27 cellular contexts compared by ENCODE assay signal in the genomic region with DNA sequence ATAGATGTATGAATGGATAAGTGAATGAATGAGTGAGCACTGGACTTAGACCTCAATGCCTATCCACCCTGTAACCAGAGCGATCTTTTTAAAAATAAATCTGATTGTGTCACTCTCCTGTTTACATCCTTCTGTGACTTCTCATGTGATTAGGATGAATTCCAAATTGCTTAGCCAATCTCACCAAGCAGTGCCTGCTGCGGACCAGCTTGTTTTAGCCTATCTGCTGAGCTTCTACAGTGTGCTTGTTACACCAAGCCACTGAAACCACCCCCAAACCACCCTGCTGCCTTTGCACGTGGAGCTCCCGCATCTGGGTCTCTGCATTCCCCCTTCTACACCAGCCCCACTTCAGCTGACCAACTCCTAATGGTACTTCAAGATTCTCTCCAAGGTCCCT.
"Had no signal": no experiment of that assay in that cellular context is flagged by ENCODE, and none has a peak within 500 bp of the region (broad histone marks: within the 10 kb centered on the region; RNA-seq: fewer than 3 reads in every experiment).

No MANE protein-coding gene starts in this region.

- H3K9me3 Mint-ChIP-seq: activated CD4-positive, alpha-beta T cell treated with anti-CD3 and anti-CD28 coated beads, Interleukin-2, amount 10 ng/mL, durations not matched to agents 24 days and 14 days; activated CD8-positive, alpha-beta T cell treated with anti-CD3 and anti-CD28 coated beads for 36 hours; activated naive CD4-positive, alpha-beta T cell treated with anti-CD3 and anti-CD28 coated beads, Interleukin-2, amount 50 U/mL, for 24 hours; activated T-cell treated with anti-CD3 and anti-CD28 coated beads, Interleukin-2, amount 50 U/mL, for 72 hours; activated T-helper 17 cell treated with anti-CD3 and anti-CD28 coated beads, Interleukin-2, amount 50 U/mL, for 72 hours had no signal

- H3K9me3 ChIP-seq: adrenal gland, SJCRH30 had no signal

- DNase-seq: activated CD4-positive, alpha-beta T cell treated with anti-CD3 and anti-CD28 coated beads, Interleukin-2, amount 10 ng/mL, durations not matched to agents 24 days and 14 days; activated CD4-positive, alpha-beta T cell treated with anti-CD3 and anti-CD28 coated beads, Interleukin-2, amount 50 U/mL, for 4 hours; activated CD4-positive, CD25-positive, alpha-beta regulatory T cell; activated CD8-positive, alpha-beta T cell treated with anti-CD3 and anti-CD28 coated beads for 36 hours; activated effector memory CD4-positive, alpha-beta T cell treated with anti-CD3 and anti-CD28 coated beads, Interleukin-2, amount 50 U/mL, for 16 hours; activated naive CD4-positive, alpha-beta T cell; activated T-cell treated with anti-CD3 and anti-CD28 coated beads, Interleukin-2, amount 50 U/mL, for 1 hour; activated T-cell treated with anti-CD3 and anti-CD28 coated beads, Interleukin-2, amount 50 U/mL, for 72 hours; adrenal gland; Karpas-422; NCI-H1105; NCI-H1417 treated with DMSO at 0.1 percent for 48 hours; NCI-H1930; NCI-H2081 treated with DMSO at 0.1 percent for 48 hours; NCI-H226; NCI-H446 treated with DMSO at 0.1 percent for 48 hours; NCI-H524; NCI-H69; NCI-H82; SHP77; SJCRH30; T1000; WERI-Rb-1 had no signal

- ATAC-seq: activated CD8-positive, alpha-beta T cell treated with anti-CD3 and anti-CD28 coated beads for 36 hours; activated T-cell treated with anti-CD3 and anti-CD28 coated beads, Interleukin-2, amount 50 U/mL, for 72 hours; activated T-helper 17 cell treated with anti-CD3 and anti-CD28 coated beads, Interleukin-2, amount 50 U/mL, for 72 hours; Panc1 had no signal

- H3K27me3 Mint-ChIP-seq: activated CD4-positive, alpha-beta T cell treated with anti-CD3 and anti-CD28 coated beads, Interleukin-2, amount 10 ng/mL, durations not matched to agents 24 days and 14 days had no signal

- H3K36me3 ChIP-seq: adrenal gland, SJCRH30, WERI-Rb-1 had no signal

- H3K4me1 ChIP-seq: adrenal gland, SJCRH30 had no signal

- H3K36me3 Mint-ChIP-seq: activated naive CD4-positive, alpha-beta T cell treated with anti-CD3 and anti-CD28 coated beads, Interleukin-2, amount 50 U/mL, for 24 hours had no signal

- H3K27ac Mint-ChIP-seq: activated CD4-positive, alpha-beta T cell treated with anti-CD3 and anti-CD28 coated beads, Interleukin-2, amount 10 ng/mL, durations not matched to agents 24 days and 14 days; activated CD8-positive, alpha-beta T cell treated with anti-CD3 and anti-CD28 coated beads for 36 hours; activated naive CD4-positive, alpha-beta T cell treated with anti-CD3 and anti-CD28 coated beads, Interleukin-2, amount 50 U/mL, for 24 hours; activated T-cell treated with anti-CD3 and anti-CD28 coated beads, Interleukin-2, amount 50 U/mL, for 72 hours; activated T-helper 17 cell treated with anti-CD3 and anti-CD28 coated beads, Interleukin-2, amount 50 U/mL, for 72 hours had no signal

- H3K27ac ChIP-seq: adrenal gland, SJCRH30, SK-N-MC, WERI-Rb-1 had no signal

- H3K4me3 Mint-ChIP-seq: activated CD4-positive, alpha-beta T cell treated with anti-CD3 and anti-CD28 coated beads, Interleukin-2, amount 10 ng/mL, durations not matched to agents 24 days and 14 days; activated CD8-positive, alpha-beta T cell treated with anti-CD3 and anti-CD28 coated beads for 36 hours; activated naive CD4-positive, alpha-beta T cell treated with anti-CD3 and anti-CD28 coated beads, Interleukin-2, amount 50 U/mL, for 24 hours; activated T-cell treated with anti-CD3 and anti-CD28 coated beads, Interleukin-2, amount 50 U/mL, for 72 hours; activated T-helper 17 cell treated with anti-CD3 and anti-CD28 coated beads, Interleukin-2, amount 50 U/mL, for 72 hours had no signal

- H3K27me3 ChIP-seq: adrenal gland had no signal

- H3K4me3 ChIP-seq: adrenal gland, SJCRH30, SK-N-MC had no signal

- H3K4me1 Mint-ChIP-seq: activated CD4-positive, alpha-beta T cell treated with anti-CD3 and anti-CD28 coated beads, Interleukin-2, amount 10 ng/mL, durations not matched to agents 24 days and 14 days; activated naive CD4-positive, alpha-beta T cell treated with anti-CD3 and anti-CD28 coated beads, Interleukin-2, amount 50 U/mL, for 24 hours; activated T-helper 17 cell treated with anti-CD3 and anti-CD28 coated beads, Interleukin-2, amount 50 U/mL, for 72 hours had no signal
